Comparison of ENCODE assay signal across 1 cellular context in genomic region chr9:121738969-121739368, GRCh38.
TF ChIP-seq lines count a peak whose summit lies in the region.

No MANE protein-coding gene starts in this region.

TF ChIP-seq in HepG2, 621 proteins besides CTCF, POLR2A, EP300 and RAD21 (continued from another document and continues in another):
- TF ChIP-seq UBTF (CRISPR knock-in tag; IDR thresholded peaks at IDR 0.05), result peak; percentile 33; the same call in 1 of the 2 replicates
- peak; percentile 63; the same call in 1 of the 2 replicates for TF ChIP-seq PATZ1 (CRISPR knock-in tag; IDR thresholded peaks at IDR 0.05)
- TF ChIP-seq RNF219 (CRISPR knock-in tag; IDR thresholded peaks at IDR 0.05), result no peak
- no peak for TF ChIP-seq RERE (CRISPR knock-in tag; IDR thresholded peaks at IDR 0.05; ENCODE audit: low read depth)
- peak; percentile 61; the same call in 1 of the 2 replicates for TF ChIP-seq PAXIP1 (CRISPR knock-in tag; conservative IDR thresholded peaks at IDR 0.05)
- TF ChIP-seq MXD3 (CRISPR knock-in tag; IDR thresholded peaks at IDR 0.05), result no peak
- 0 out of 4 replicates have a peak, but pooled peaks of 1 of the 2 experiments have one; percentile 38 for TF ChIP-seq HMGXB4 (CRISPR knock-in tag; IDR thresholded peaks at IDR 0.05; ENCODE audit: borderline replicate concordance in 1 of 2, low read depth in 1 of 2)
- peak; percentile 49; the same call in 1 of the 2 replicates for TF ChIP-seq ZNF281 (CRISPR knock-in tag; IDR thresholded peaks at IDR 0.05; ENCODE audit: borderline replicate concordance)
- 0 out of 2 replicates have a peak, but pooled peaks have one; percentile 25 for TF ChIP-seq ARID5B (CRISPR knock-in tag; IDR thresholded peaks at IDR 0.05)
- no peak for TF ChIP-seq SIX4 (CRISPR knock-in tag; IDR thresholded peaks at IDR 0.05)
- 0 out of 2 replicates have a peak, but pooled peaks have one; percentile 41 for TF ChIP-seq CENPBD1 (CRISPR knock-in tag; IDR thresholded peaks at IDR 0.05; ENCODE audit: borderline replicate concordance, low read depth)
- no peak for TF ChIP-seq TCF7L2 (IDR thresholded peaks at IDR 0.05; ENCODE audit: low read depth, low read length)
- TF ChIP-seq SETDB1 (CRISPR knock-in tag; IDR thresholded peaks at IDR 0.05; ENCODE audit: borderline replicate concordance), result no peak
- no peak for TF ChIP-seq RFXAP (CRISPR knock-in tag; IDR thresholded peaks at IDR 0.05; ENCODE audit: borderline replicate concordance)
- TF ChIP-seq JUND (CRISPR knock-in tag; IDR thresholded peaks at IDR 0.05), result no peak
- TF ChIP-seq ZNF776 (CRISPR knock-in tag; IDR thresholded peaks at IDR 0.05), result no peak
- no peak for TF ChIP-seq NPAS2 (CRISPR knock-in tag; IDR thresholded peaks at IDR 0.05; ENCODE audit: borderline replicate concordance)
- TF ChIP-seq HNF4G (IDR thresholded peaks at IDR 0.05; ENCODE audit: borderline replicate concordance, low read depth, low read length), result peak; percentile 59
- no peak; the same call in 1 of the 2 replicates for TF ChIP-seq HNF4G (CRISPR knock-in tag; IDR thresholded peaks at IDR 0.05; ENCODE audit: borderline replicate concordance, low read depth)
